Comparison of ENCODE assay signal across 1 cellular context in genomic region chr3:99648091-99648490, GRCh38.
TF ChIP-seq lines count a peak whose summit lies in the region.

No MANE protein-coding gene starts in this region.

TF ChIP-seq in HepG2, 621 proteins besides CTCF, POLR2A, EP300 and RAD21 (continued from another document):
- TF ChIP-seq, protein P1, sequence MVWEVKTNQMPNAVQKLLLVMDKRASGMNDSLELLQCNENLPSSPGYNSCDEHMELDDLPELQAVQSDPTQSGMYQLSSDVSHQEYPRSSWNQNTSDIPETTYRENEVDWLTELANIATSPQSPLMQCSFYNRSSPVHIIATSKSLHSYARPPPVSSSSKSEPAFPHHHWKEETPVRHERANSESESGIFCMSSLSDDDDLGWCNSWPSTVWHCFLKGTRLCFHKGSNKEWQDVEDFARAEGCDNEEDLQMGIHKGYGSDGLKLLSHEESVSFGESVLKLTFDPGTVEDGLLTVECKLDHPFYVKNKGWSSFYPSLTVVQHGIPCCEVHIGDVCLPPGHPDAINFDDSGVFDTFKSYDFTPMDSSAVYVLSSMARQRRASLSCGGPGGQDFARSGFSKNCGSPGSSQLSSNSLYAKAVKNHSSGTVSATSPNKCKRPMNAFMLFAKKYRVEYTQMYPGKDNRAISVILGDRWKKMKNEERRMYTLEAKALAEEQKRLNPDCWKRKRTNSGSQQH (CRISPR knock-in tag; IDR thresholded peaks at IDR 0.05; ENCODE audit: low read depth): no peak
TF ChIP-seq in HepG2: peak in this region for 0.
